Comparison of ENCODE assay signal across 7 cellular contexts in the genomic region with DNA sequence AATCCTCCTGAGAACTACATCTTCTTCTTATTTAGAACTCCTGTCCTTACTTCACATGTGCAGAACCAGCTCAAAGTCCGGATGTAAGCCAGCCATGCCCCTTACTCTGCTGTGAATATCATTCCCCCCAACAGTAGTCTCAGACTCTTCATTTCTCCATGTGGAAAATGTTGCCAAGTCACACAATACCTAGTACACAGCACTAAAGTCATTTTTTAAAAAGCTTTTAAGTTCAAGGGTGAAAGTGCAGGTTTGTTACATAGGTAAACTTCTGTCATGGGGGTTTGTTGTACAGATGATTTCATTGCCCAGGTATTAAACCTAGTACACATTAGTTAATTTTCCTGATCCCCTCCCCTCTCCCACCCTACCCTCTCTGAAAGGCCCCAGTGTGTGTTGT. TPM values are rescaled to one million over a fixed set of nuclear protein-coding genes. Genes with fewer than 3 reads are reported as not detected.
DNase-seq lines count a peak whose midpoint lies in the region; ATAC-seq and TF ChIP-seq lines count a peak whose summit lies in the region.
"Not testable (repeated sequence)": the region's sequence is repeated elsewhere in the genome, so short reads cannot be mapped to it uniquely, and the experiment has no call there.

No MANE protein-coding gene starts in this region.

- H3K9me3 Mint-ChIP-seq in GM23338, result not testable (repeated sequence)

- not testable (repeated sequence) for BruUV-seq in PC-9 (replicated peaks; lab: Mats Ljungman, UMichigan)

- not testable (repeated sequence) for H3K27ac ChIP-seq in GM23338 (ENCODE audit: low read depth); OCI-LY3 (ENCODE audit: low read length); PC-9
- H3K27ac ChIP-seq in liver (ENCODE audit: low read depth in 1 of 2, low read length in 2 of 2) (peak overlapping the region in 1 of 2 donors; percentile 5), right lobe of liver (peak overlapping the region in 2 of 3 donors; percentile 17 to 24)

- not testable (repeated sequence) for TF ChIP-seq POLR2A in right lobe of liver (IDR thresholded peaks at IDR 0.05)

- H3K9me3 ChIP-seq in OCI-LY3 (ENCODE audit: insufficient read depth, low read length); PC-9 (ENCODE audit: insufficient read depth, low read depth); liver (ENCODE audit: control insufficient read depth in 4 of 4, low read length in 3 of 4); right lobe of liver: not testable (repeated sequence)

- not testable (repeated sequence) for H4K20me1 ChIP-seq in GM23338 (replicated peaks; ENCODE audit: insufficient read depth); OCI-LY3 (ENCODE audit: insufficient read depth, low read length); PC-9 (ENCODE audit: insufficient read depth)

- not testable (repeated sequence) for H3K79me2 ChIP-seq in GM23338 (replicated peaks; ENCODE audit: insufficient read depth); OCI-LY3 (ENCODE audit: low read length); PC-9 (ENCODE audit: low read depth)

- not testable (repeated sequence) for H3K36me3 Mint-ChIP-seq in GM23338 (ENCODE audit: low read depth)

- H3K4me1 ChIP-seq in GM23338 (ENCODE audit: insufficient read depth), result peaks cover 43% of the 10 kb centered on the region
- H3K4me1 ChIP-seq in OCI-LY3 (ENCODE audit: low read length), result peaks cover 23% of the 10 kb centered on the region
- H3K4me1 ChIP-seq in PC-9 (replicated peaks; ENCODE audit: insufficient read depth), result peaks cover 28% of the 10 kb centered on the region
- not testable (repeated sequence) for H3K4me1 ChIP-seq in liver (ENCODE audit: control insufficient read depth in 4 of 4, insufficient read depth in 4 of 4, low read length in 3 of 4)
- peaks cover 0 to 22% (median 2%) of the 10 kb centered on the region in 4 donors for H3K4me1 ChIP-seq in right lobe of liver

- H2AFZ ChIP-seq in GM23338, result 0 out of 2 replicates have a peak overlapping the region, but pooled peaks have one; percentile 14
- not testable (repeated sequence) for H2AFZ ChIP-seq in OCI-LY3 (ENCODE audit: low read depth, low read length); PC-9

- H3K4me3 ChIP-seq in GM23338; OCI-LY3 (ENCODE audit: low read length); PC-9; liver (ENCODE audit: low read depth in 1 of 3, low read length in 3 of 3); right lobe of liver: not testable (repeated sequence)

- H3K4me2 ChIP-seq in GM23338, result not testable (repeated sequence)
- H3K4me2 ChIP-seq in OCI-LY3 (ENCODE audit: low read length) (peak overlapping the region; percentile 24; the same call in 1 of the 2 replicates), PC-9 (peak overlapping the region; percentile 28; the same call in 1 of the 2 replicates)

- not testable (repeated sequence) for H3K36me3 ChIP-seq in GM23338 (ENCODE audit: insufficient read depth); OCI-LY3 (replicated peaks; ENCODE audit: low read depth, low read length); PC-9 (ENCODE audit: low read depth); liver (ENCODE audit: control insufficient read depth in 4 of 4, insufficient read depth in 3 of 4, low read depth in 1 of 4, low read length in 3 of 4); right lobe of liver

- POLR2A ChIA-PET in PC-9 (lab: Charles Lee; ENCODE audit: unreplicated experiment), result not testable (repeated sequence)

- intact Hi-C loops in PC-9 (cut with micrococcal nuclease; ENCODE audit: unreplicated experiment); right lobe of liver (cut with DNase I): not testable (repeated sequence)

- H3K4me1 Mint-ChIP-seq in GM23338, result peaks cover 44% of the 10 kb centered on the region

- H3K27me3 Mint-ChIP-seq in GM23338 (ENCODE audit: insufficient read depth, low read depth, poor library complexity), result not testable (repeated sequence)

- not testable (repeated sequence) for H3F3A ChIP-seq in GM23338 (replicated peaks; ENCODE audit: low read depth); PC-9 (ENCODE audit: insufficient read depth, low read depth)

- CTCF ChIA-PET in PC-9 (lab: Charles Lee), result not testable (repeated sequence)

- H3K4me3 Mint-ChIP-seq in GM23338, result not testable (repeated sequence)

- not testable (repeated sequence) for ATAC-seq in GM23338
- ATAC-seq in left lobe of liver (peak; percentile 83), right lobe of liver (peak; percentile 76 to 83 (median 78))

- H3K9me2 ChIP-seq in GM23338 (ENCODE audit: insufficient read depth); PC-9 (ENCODE audit: insufficient read depth): not testable (repeated sequence)

- not testable (repeated sequence) for H3K27me3 ChIP-seq in GM23338 (ENCODE audit: insufficient read depth); OCI-LY3 (ENCODE audit: low read depth, low read length); PC-9 (ENCODE audit: insufficient read depth, low read depth); liver (ENCODE audit: control insufficient read depth in 4 of 4, insufficient read depth in 4 of 4, low read length in 3 of 4); right lobe of liver

- TF ChIP-seq CTCF in GM23338 (conservative IDR thresholded peaks at IDR 0.05; ENCODE audit: low read depth in 2 of 2); OCI-LY3 (IDR thresholded peaks at IDR 0.05; ENCODE audit: low read depth, low read length); PC-9 (conservative IDR thresholded peaks at IDR 0.05); liver (IDR thresholded peaks at IDR 0.05; ENCODE audit: low read depth, low read length, missing input control); right lobe of liver (IDR thresholded peaks at IDR 0.05): not testable (repeated sequence)

- TF ChIP-seq RAD21 in liver (IDR thresholded peaks at IDR 0.05), result not testable (repeated sequence)

- not testable (repeated sequence) for H3K9ac ChIP-seq in OCI-LY3 (ENCODE audit: low read length); liver (ENCODE audit: low read depth in 1 of 2, low read length in 2 of 2)

- not testable (repeated sequence) for DNase-seq in GM23338 (ENCODE audit: low spot score); PC-9; left lobe of liver (ENCODE audit: low spot score); right lobe of liver
- peak; percentile 42 for DNase-seq in NCI-H69 (lab: John Stamatoyannopoulos, UW)

- 48% methylated on average over 1 of the region's 1 CpG for WGBS in liver
- WGBS in right lobe of liver (ENCODE audit: insufficient coverage, low coverage, low lambda C conversion rate, missing lambda C conversion rate), result 60% methylated on average over 1 of the region's 1 CpG

- not testable (repeated sequence) for H3K27ac Mint-ChIP-seq in GM23338

TF ChIP-seq in liver, 16 proteins besides CTCF, POLR2A, EP300 and RAD21:
- TF ChIP-seq, protein P1, sequence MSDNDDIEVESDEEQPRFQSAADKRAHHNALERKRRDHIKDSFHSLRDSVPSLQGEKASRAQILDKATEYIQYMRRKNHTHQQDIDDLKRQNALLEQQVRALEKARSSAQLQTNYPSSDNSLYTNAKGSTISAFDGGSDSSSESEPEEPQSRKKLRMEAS (IDR thresholded peaks at IDR 0.05), result peak; percentile 3
- TF ChIP-seq RXRA (IDR thresholded peaks at IDR 0.05), result peak in 1 of 2 donors; percentile 45
- TF ChIP-seq JUND (IDR thresholded peaks at IDR 0.05), result peak in 1 of 2 donors; percentile 38
- TF ChIP-seq FOXA2 (IDR thresholded peaks at IDR 0.05), result peak; percentile 11
- peak in 1 of 2 donors; percentile 65 for TF ChIP-seq HNF4A (conservative IDR thresholded peaks at IDR 0.05)
TF ChIP-seq in liver: peak in this region for 5; not testable (repeated sequence) for 11.

RNA-seq across cellular contexts. Expression of a gene that starts 37.4 kb away (rescaled TPM):
- total RNA-seq in GM23338 (2014; rRNA removed; shearing (Covaris generic)), result 39.1 and 41.8 TPM in 2 replicates
- 44.5 and 54.4 TPM in 2 replicates for polyA plus RNA-seq in GM23338 (2016; fragmentation: Nextera tagmentation; extraction: Ambion mirVana)
- total RNA-seq in PC-9 (2021), result 12.0 and 20.0 TPM in 2 replicates
- total RNA-seq in left lobe of liver, result 8.2 TPM
- 10 to 100 TPM; 15.8 to 17.2 TPM for total RNA-seq in liver
- polyA plus RNA-seq in liver, result 1 to 10 TPM; 3.8 to 9.6 TPM
- 10 to 100 TPM in 5 of 6 experiments, 1 to 10 TPM in 1; 7.3 to 16.6 (median 11.9) TPM for total RNA-seq in right lobe of liver
